Comparison of ENCODE assay signal across 1 cellular context in the genomic region with DNA sequence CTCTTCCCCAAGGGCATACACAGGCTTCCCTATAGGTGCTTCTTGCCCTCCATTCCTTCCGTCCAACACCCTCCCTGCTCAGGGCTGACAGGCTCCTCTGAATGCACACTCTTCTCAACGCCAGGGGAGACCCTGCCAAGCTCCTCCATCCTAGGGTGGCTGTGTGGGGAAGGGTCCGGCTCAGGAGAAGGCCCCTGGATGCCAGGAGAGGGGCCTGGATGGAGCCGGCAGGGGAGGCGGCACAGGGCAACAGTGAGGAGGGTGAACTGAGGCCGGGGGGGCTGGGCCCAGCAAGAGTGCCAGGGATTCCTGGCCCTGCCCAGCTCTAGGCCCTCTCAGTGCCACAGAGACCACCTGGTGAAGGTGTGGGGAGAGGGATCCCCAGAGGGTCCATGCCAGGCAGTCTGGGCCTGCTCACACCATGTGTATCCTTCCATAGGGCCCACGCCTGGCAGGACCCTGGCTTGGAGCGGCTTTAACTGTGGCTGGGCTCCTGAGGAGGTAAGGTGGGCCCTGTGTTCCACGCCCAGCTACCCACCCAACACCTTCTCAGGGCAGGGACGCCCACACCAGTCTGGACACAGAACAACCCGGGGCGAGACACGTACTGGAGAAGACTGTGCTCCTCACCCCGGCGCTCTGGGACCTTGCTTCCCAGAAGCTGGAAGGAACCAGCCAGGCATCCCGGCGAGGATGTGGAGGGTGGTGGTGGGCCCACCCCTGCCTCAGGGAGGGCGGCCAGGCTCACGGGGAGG.
TF ChIP-seq lines count a peak whose summit lies in the region.

No MANE protein-coding gene starts in this region.

TF ChIP-seq in HepG2, 621 proteins besides CTCF, POLR2A, EP300 and RAD21:
- TF ChIP-seq KMT2A (CRISPR knock-in tag; IDR thresholded peaks at IDR 0.05): no peak
- peak; percentile 31 for TF ChIP-seq AGO2 (optimal IDR thresholded peaks at IDR 0.05; ENCODE audit: low read depth, low read length)
- TF ChIP-seq RBM22 (optimal IDR thresholded peaks at IDR 0.05; ENCODE audit: low read length): peak; percentile 35
- TF ChIP-seq GABPB1 (CRISPR knock-in tag; IDR thresholded peaks at IDR 0.05): peak; percentile 3; the same call in 1 of the 2 replicates
